15 cellular contexts compared by ENCODE assay signal in genomic region chr9:19116391-19116790, GRCh38. TPM values are rescaled to one million over a fixed set of nuclear protein-coding genes. Genes with fewer than 3 reads are reported as not detected.
DNase-seq lines count a peak whose midpoint lies in the region; ATAC-seq and TF ChIP-seq lines count a peak whose summit lies in the region.
"Had no signal": no experiment of that assay in that cellular context is flagged by ENCODE, and none has a peak within 500 bp of the region (broad histone marks: within the 10 kb centered on the region; RNA-seq: fewer than 3 reads in every experiment).

No MANE protein-coding gene starts in this region.

- no peak for TF ChIP-seq CTCF in mammary epithelial cell (conservative IDR thresholded peaks at IDR 0.05 in 1 of 2, IDR thresholded peaks at IDR 0.05 in 1 of 2; ENCODE audit: extremely low read depth in 1 of 2, insufficient read depth in 1 of 2, low read depth in 1 of 2, low read length in 2 of 2)

- H3K36me3 ChIP-seq in ACC112 (ENCODE audit: insufficient read depth, low read length) = peaks cover 53% of the 10 kb centered on the region
- no peaks in the 10 kb centered on the region for H3K36me3 ChIP-seq in mammary epithelial cell (ENCODE audit: insufficient read depth, low read length)

- H3K4me3 ChIP-seq in ACC112 (ENCODE audit: low read depth, low read length) (no peak overlapping the region), mammary epithelial cell (replicated peaks in 1 of 3; ENCODE audit: insufficient read depth in 1 of 3, low read depth in 2 of 3, low read length in 3 of 3) (no peak overlapping the region)
- H3K4me3 ChIP-seq: left lung, Peyer's patch, stomach had no signal

- H3K9me3 ChIP-seq in mammary epithelial cell (replicated peaks; ENCODE audit: insufficient read depth, low read length) = no peaks in the 10 kb centered on the region
- H3K9me3 ChIP-seq: left lung, Peyer's patch, stomach had no signal

- H3K27ac ChIP-seq in ACC112 (ENCODE audit: low read depth, low read length) (peak overlapping the region; percentile 74), mammary epithelial cell (ENCODE audit: insufficient read depth, low read depth, low read length) (no peak overlapping the region)
- H3K27ac ChIP-seq: brain microvascular endothelial cell, left lung, Peyer's patch, stomach had no signal

- H2AFZ ChIP-seq in ACC112 (ENCODE audit: low read length, unreplicated experiment) (no peak overlapping the region), mammary epithelial cell (ENCODE audit: low read depth, low read length) (no peak overlapping the region)

- no peaks in the 10 kb centered on the region for H4K20me1 ChIP-seq in mammary epithelial cell (ENCODE audit: insufficient read depth, low read length)

- H3K27me3 ChIP-seq in ACC112 (ENCODE audit: insufficient read depth, low read length) = no peaks in the 10 kb centered on the region
- H3K27me3 ChIP-seq in mammary epithelial cell (ENCODE audit: insufficient read depth, low read length) = no peaks in the 10 kb centered on the region
- H3K27me3 ChIP-seq: brain microvascular endothelial cell, left lung, Peyer's patch, stomach had no signal

- 36% methylated on average over 8 of the region's 8 CpGs for WGBS in mammary epithelial cell (ENCODE audit: low coverage, missing lambda C conversion rate)

- H3K9ac ChIP-seq in mammary epithelial cell (ENCODE audit: insufficient read depth, low read length) = no peak overlapping the region

- H3K4me2 ChIP-seq in mammary epithelial cell (ENCODE audit: insufficient read depth, low read depth, low read length) = no peak overlapping the region

- CTCF ChIA-PET in mammary epithelial cell (lab: Charles Lee; ENCODE audit: low non-redundant PET) = no interaction called here

- H3K4me1 ChIP-seq in ACC112 (ENCODE audit: control insufficient read depth, insufficient read depth, low read length, unreplicated experiment) (peaks cover 68% of the 10 kb centered on the region), mammary epithelial cell (ENCODE audit: insufficient read depth, low read length) (peaks cover 38% of the 10 kb centered on the region)
- H3K4me1 ChIP-seq: Peyer's patch had no signal

- intact Hi-C loops in mammary epithelial cell (cut with micrococcal nuclease) = loop anchor here (1.0 to 5.0 kb wide), 2 partner anchors 11 to 46 kb away; no protein-coding TSS in a partner anchor

- H3K79me2 ChIP-seq in ACC112 (ENCODE audit: control insufficient read depth, insufficient read depth, low read length, unreplicated experiment) (peaks cover 4% of the 10 kb centered on the region), mammary epithelial cell (ENCODE audit: insufficient read depth, low read length) (no peaks in the 10 kb centered on the region)

- DNase-seq in HT1080 (ENCODE audit: low read depth) = peak; percentile 75
- DNase-seq in mammary epithelial cell = peak; percentile 82
- DNase-seq in iris pigment epithelial cell (ENCODE audit: low read depth) = peak; percentile 67
- DNase-seq in foreskin melanocyte = no peak
- no peak for DNase-seq in NCI-H1930 (lab: John Stamatoyannopoulos, UW)
- DNase-seq in DMS79 treated with DMSO at 0.1 percent for 48 hours (lab: John Stamatoyannopoulos, UW) = no peak
- DNase-seq: activated T-cell treated with anti-CD3 and anti-CD28 coated beads for 4 hours; brain microvascular endothelial cell; left lung; NCI-H2081; stimulated activated CD4-positive, alpha-beta T cell treated with anti-CD3 and anti-CD28 coated beads, Interleukin-1b, Interleukin-23, amount 100 ng/mL, for 48 hours; stomach had no signal

- BruUV-seq in mammary epithelial cell (replicated peaks; lab: Mats Ljungman, UMichigan) = no TSS peak

- in situ Hi-C loops in mammary epithelial cell (cut with MboI; ENCODE audit: low sequenced_read_pairs in 2 of 2) = loop anchor here (5.0 to 25.0 kb wide), 2 partner anchors 46 to 1121 kb away; no protein-coding TSS in a partner anchor

- dilution Hi-C loops in mammary epithelial cell (cut with HindIII; ENCODE audit: low sequenced_read_pairs) = no loop called here

- no peak for ATAC-seq in GM19023 (IDR thresholded peaks at IDR 0.05; ENCODE audit: unreplicated experiment)
- ATAC-seq: left lung had no signal

RNA-seq across cellular contexts. Expression of gene PLIN2, which starts 10.9 kb away (rescaled TPM):
- total RNA-seq in HT1080 (2014; rRNA removed; shearing (Covaris generic)) = not detected in 2 replicates
- 0.09 TPM in 1 of 2 replicates, not detected in the other for polyA plus RNA-seq in HT1080 (2015; cell fraction: cytosol; rRNA removed)
- 0.06 TPM in 1 of 2 replicates, not detected in the other for polyA plus RNA-seq in HT1080 (2015; cell fraction: nucleus; rRNA removed)
- 10 to 100 TPM in 1 of 2 donors, under 1 TPM in 1; 0.59 to 63.8 TPM for total RNA-seq in mammary epithelial cell
- 1.6 TPM for polyA plus RNA-seq in mammary epithelial cell
- polyA minus RNA-seq in mammary epithelial cell = not detected

RNA-seq across cellular contexts. Expression of gene HAUS6, which starts 13.7 kb away (rescaled TPM):
- total RNA-seq in HT1080 (2014; rRNA removed; shearing (Covaris generic)) = 33.6 and 35.2 TPM in 2 replicates
- 28.7 and 37.3 TPM in 2 replicates for polyA plus RNA-seq in HT1080 (2015; cell fraction: cytosol; rRNA removed)
- 45.6 and 50.6 TPM in 2 replicates for polyA plus RNA-seq in HT1080 (2015; cell fraction: nucleus; rRNA removed)
- total RNA-seq in mammary epithelial cell = 10 to 100 TPM; 19.5 to 21.2 TPM
- polyA plus RNA-seq in mammary epithelial cell = 9.7 TPM
- 10.5 TPM for polyA minus RNA-seq in mammary epithelial cell

Comparison
In these comparisons a context has a peak if more than half of its experiments do, and no peak if none do; other contexts are left out.
1. DNase-seq: peak in HT1080 (single experiment), mammary epithelial cell (single experiment) and iris pigment epithelial cell (single experiment); none in foreskin melanocyte (single experiment), NCI-H1930 (0 of 2) and DMS79 treated with DMSO at 0.1 percent for 48 hours (single experiment).